20 cellular contexts compared by ENCODE assay signal in genomic region chr5:28012538-28012937, GRCh38.
DNase-seq lines count a peak whose midpoint lies in the region; ATAC-seq and TF ChIP-seq lines count a peak whose summit lies in the region.
"Had no signal": no experiment of that assay in that cellular context is flagged by ENCODE, and none has a peak within 500 bp of the region (broad histone marks: within the 10 kb centered on the region; RNA-seq: fewer than 3 reads in every experiment).

No MANE protein-coding gene starts in this region.

- no peaks in the 10 kb centered on the region for H3K79me2 ChIP-seq in SK-N-SH (ENCODE audit: insufficient read depth)

- no peak overlapping the region for H3K9ac ChIP-seq in SK-N-SH
- H3K9ac ChIP-seq: neural progenitor cell had no signal

- no peaks in the 10 kb centered on the region for H3K27me3 ChIP-seq in SK-N-SH (ENCODE audit: insufficient read depth)
- no peaks in the 10 kb centered on the region for H3K27me3 ChIP-seq in Panc1 (ENCODE audit: control insufficient read depth, insufficient read depth, low read length)
- H3K27me3 ChIP-seq: neural progenitor cell, sigmoid colon, upper lobe of left lung had no signal

- intact Hi-C loops in Panc1 (cut with micrococcal nuclease; ENCODE audit: unreplicated experiment): no loop called here

- POLR2A ChIA-PET in SK-N-SH (lab: Yijun Ruan, JAX): no interaction called here
- POLR2A ChIA-PET in Panc1 (lab: Charles Lee): no interaction called here

- in situ Hi-C loops in Panc1 (cut with HindIII; ENCODE audit: low pct_unique_long_range_greater_than_20kb, low sequenced_read_pairs): no loop called here

- no peaks in the 10 kb centered on the region for H3K9me3 ChIP-seq in SK-N-SH
- H3K9me3 ChIP-seq in Panc1 (ENCODE audit: control insufficient read depth, insufficient read depth, low read depth, low read length): no peaks in the 10 kb centered on the region

- no TSS peak for BruUV-seq in Panc1 (replicated peaks; lab: Mats Ljungman, UMichigan)

- TF ChIP-seq RAD21 in SK-N-SH (IDR thresholded peaks at IDR 0.05; ENCODE audit: low read length): peak; percentile 40

- CTCF ChIA-PET in SK-N-SH (lab: Yijun Ruan, JAX): interaction anchor here (1.4 kb wide), 1 partner anchor 32 kb away, joined by 5 read pairs; no protein-coding TSS in a partner anchor
- CTCF ChIA-PET in Panc1 (lab: Charles Lee): no interaction called here

- 13% methylated on average over 5 of the region's 5 CpGs for WGBS in SK-N-SH (ENCODE audit: low lambda C conversion rate)

- TF ChIP-seq CTCF in SK-N-SH (IDR thresholded peaks at IDR 0.05): peak; percentile 46
- TF ChIP-seq CTCF in LNCaP clone FGC (IDR thresholded peaks at IDR 0.05; ENCODE audit: control insufficient read depth, extremely low read depth, insufficient read depth): 0 out of 2 replicates have a peak, but pooled peaks have one; percentile 7
- TF ChIP-seq CTCF in Panc1 (IDR thresholded peaks at IDR 0.05): peak; percentile 46

- no peaks in the 10 kb centered on the region for H3K9me2 ChIP-seq in SK-N-SH

- H3K27ac ChIP-seq in SK-N-SH (ENCODE audit: low read depth in 2 of 2, low read length in 1 of 2): no peak overlapping the region
- no peak overlapping the region for H3K27ac ChIP-seq in Panc1 (ENCODE audit: low read length)
- H3K27ac ChIP-seq: HL-60, neural progenitor cell, sigmoid colon, upper lobe of left lung had no signal

- no peaks in the 10 kb centered on the region for H3F3A ChIP-seq in SK-N-SH (replicated peaks; ENCODE audit: insufficient read depth)

- H3K4me1 ChIP-seq in SK-N-SH (ENCODE audit: control insufficient read depth in 1 of 2, insufficient read depth in 2 of 2, low read depth in 1 of 2, low read length in 1 of 2) (no peaks in the 10 kb centered on the region), Panc1 (ENCODE audit: control insufficient read depth, insufficient read depth, low read length) (no peaks in the 10 kb centered on the region)
- H3K4me1 ChIP-seq: neural progenitor cell, sigmoid colon, upper lobe of left lung had no signal

- H3K36me3 ChIP-seq in SK-N-SH (replicated peaks in 1 of 2; ENCODE audit: control insufficient read depth in 1 of 2, insufficient read depth in 2 of 2, low read length in 1 of 2) (no peaks in the 10 kb centered on the region), Panc1 (ENCODE audit: control insufficient read depth, insufficient read depth, low read length) (no peaks in the 10 kb centered on the region)
- H3K36me3 ChIP-seq: neural progenitor cell, sigmoid colon, upper lobe of left lung had no signal

- H3K4me3 ChIP-seq in SK-N-SH (ENCODE audit: low read depth in 2 of 2, low read length in 1 of 2) (no peak overlapping the region), LNCaP clone FGC (ENCODE audit: low read depth, low read length) (no peak overlapping the region), Panc1 (ENCODE audit: low read depth in 2 of 2, low read length in 2 of 2) (no peak overlapping the region)
- H3K4me3 ChIP-seq: neural progenitor cell, sigmoid colon, upper lobe of left lung had no signal

- no peak for TF ChIP-seq EP300 in SK-N-SH (IDR thresholded peaks at IDR 0.05; ENCODE audit: borderline replicate concordance in 1 of 2, low read depth in 1 of 2, low read length in 1 of 2)

- DNase-seq in SK-N-SH (no peak), LNCaP clone FGC (ENCODE audit: low read depth) (no peak), Panc1 (ENCODE audit: low read depth, low spot score) (no peak), SW 1271 (lab: John Stamatoyannopoulos, UW) (no peak), DMS79 (lab: John Stamatoyannopoulos, UW) (no peak)
- DNase-seq: activated CD4-positive, alpha-beta T cell treated with anti-CD3 and anti-CD28 coated beads for 48 hours; activated CD8-positive, alpha-beta memory T cell treated with anti-CD3 and anti-CD28 coated beads, Interleukin-2, amount 10 ng/mL, durations not matched to agents 7 days and 5 days; aorta; caudate nucleus; IMR-90; NCI-H1092 treated with DMSO at 0.1 percent for 48 hours; NCI-H2029; sigmoid colon; upper lobe of left lung had no signal

- no peak overlapping the region for H2AFZ ChIP-seq in SK-N-SH (ENCODE audit: low read depth)
- H2AFZ ChIP-seq: neural progenitor cell had no signal

- H3K4me2 ChIP-seq in SK-N-SH: no peak overlapping the region
- H3K4me2 ChIP-seq: neural progenitor cell had no signal

- ATAC-seq in SK-N-SH treated with all-trans-retinoic acid at 6 μM for 48 hours (no peak), Panc1 (0 out of 2 replicates have a peak, but pooled peaks have one; percentile 60), HG02870 (IDR thresholded peaks at IDR 0.05; ENCODE audit: unreplicated experiment) (no peak), GM18907 (IDR thresholded peaks at IDR 0.05; ENCODE audit: unreplicated experiment) (no peak)
- ATAC-seq: activated CD8-positive, alpha-beta memory T cell treated with anti-CD3 and anti-CD28 coated beads, Interleukin-2, amount 10 ng/mL, durations not matched to agents 7 days and 5 days; Right ventricle myocardium inferior had no signal

- H4K20me1 ChIP-seq in SK-N-SH (ENCODE audit: insufficient read depth): no peaks in the 10 kb centered on the region

TF ChIP-seq in SK-N-SH, 30 proteins besides CTCF, POLR2A, EP300 and RAD21:
- TF ChIP-seq ELF1 (IDR thresholded peaks at IDR 0.05) (no peak), SMC3 (IDR thresholded peaks at IDR 0.05; ENCODE audit: low read depth, low read length) (peak; percentile 13; the same call in 1 of the 2 replicates)

TF ChIP-seq in SK-N-SH treated with all-trans-retinoic acid at 6 μM for 48 hours, 23 proteins besides CTCF, POLR2A, EP300 and RAD21 (continues in another document):
- TF ChIP-seq PATZ1 (CRISPR knock-in tag; IDR thresholded peaks at IDR 0.05; ENCODE audit: borderline replicate concordance) (no peak), RARB (CRISPR knock-in tag; IDR thresholded peaks at IDR 0.05) (no peak), ZNF8 (CRISPR knock-in tag; IDR thresholded peaks at IDR 0.05) (no peak), TCF4 (CRISPR knock-in tag; IDR thresholded peaks at IDR 0.05; ENCODE audit: borderline replicate concordance) (no peak), ISL1 (CRISPR knock-in tag; IDR thresholded peaks at IDR 0.05) (no peak), ESRRG (CRISPR knock-in tag; IDR thresholded peaks at IDR 0.05) (no peak), TSHZ2 (CRISPR knock-in tag; IDR thresholded peaks at IDR 0.05) (no peak), CREB5 (CRISPR knock-in tag; IDR thresholded peaks at IDR 0.05; ENCODE audit: low read depth) (no peak), OSR1 (CRISPR knock-in tag; IDR thresholded peaks at IDR 0.05) (no peak), TOX (CRISPR knock-in tag; IDR thresholded peaks at IDR 0.05; ENCODE audit: borderline replicate concordance) (no peak), ZNF70 (CRISPR knock-in tag; IDR thresholded peaks at IDR 0.05) (no peak), BACH2 (CRISPR knock-in tag; IDR thresholded peaks at IDR 0.05; ENCODE audit: borderline replicate concordance) (no peak), ZFP3 (CRISPR knock-in tag; IDR thresholded peaks at IDR 0.05) (no peak)
